Comparison of ENCODE assay signal across 1 cellular context in genomic region chr6:152267967-152268845, GRCh38.
TF ChIP-seq lines count a peak whose summit lies in the region.

No MANE protein-coding gene starts in this region.

TF ChIP-seq in GM23338, 12 proteins besides CTCF, POLR2A, EP300 and RAD21 (continued from another document):
- TF ChIP-seq REST (IDR thresholded peaks at IDR 0.05; ENCODE audit: unreplicated experiment) (no peak), POLR2AphosphoS5 (IDR thresholded peaks at IDR 0.05; ENCODE audit: low read depth) (no peak), CREB1 (CRISPR knock-in tag; IDR thresholded peaks at IDR 0.05; ENCODE audit: low read depth) (no peak), STAT1 (IDR thresholded peaks at IDR 0.05; ENCODE audit: unreplicated experiment) (no peak), EZH2 (IDR thresholded peaks at IDR 0.05; ENCODE audit: low read depth, unreplicated experiment) (no peak), NANOG (IDR thresholded peaks at IDR 0.05; ENCODE audit: borderline replicate concordance) (no peak), JUNB (IDR thresholded peaks at IDR 0.05; ENCODE audit: unreplicated experiment) (no peak), ETS1 (IDR thresholded peaks at IDR 0.05) (no peak), ZNF114 (CRISPR knock-in tag; IDR thresholded peaks at IDR 0.05) (no peak)
